Comparison of ENCODE assay signal across 8 cellular contexts in genomic region chr1:223831755-223832636, GRCh38. TPM values are rescaled to one million over a fixed set of nuclear protein-coding genes. Genes with fewer than 3 reads are reported as not detected.
DNase-seq lines count a peak whose midpoint lies in the region; ATAC-seq and TF ChIP-seq lines count a peak whose summit lies in the region.

No MANE protein-coding gene starts in this region.

- dilution Hi-C loops in mammary epithelial cell (cut with HindIII; ENCODE audit: low sequenced_read_pairs) = no loop called here

- in situ Hi-C loops in mammary epithelial cell (cut with MboI; ENCODE audit: low sequenced_read_pairs in 2 of 2) = no loop called here

- DNase-seq in MV-4-11 (lab: John Stamatoyannopoulos, UW) (peak; percentile 93), mammary epithelial cell (peak; percentile 62), mucosa of descending colon (no peak), posterior vena cava (ENCODE audit: low spot score) (no peak), germinal center (ENCODE audit: low spot score) (no peak), NAMALWA (ENCODE audit: low spot score) (no peak)
- DNase-seq in activated CD4-positive, alpha-beta T cell treated with anti-CD3 and anti-CD28 coated beads for 4 hours = no peak

- no TSS peak for BruUV-seq in mammary epithelial cell (replicated peaks; lab: Mats Ljungman, UMichigan)

- 83% methylated on average over 3 of the region's 3 CpGs for WGBS in mammary epithelial cell (ENCODE audit: low coverage, missing lambda C conversion rate)

- peak overlapping the region; percentile 64 for H3K27ac ChIP-seq in mammary epithelial cell (ENCODE audit: insufficient read depth, low read depth, low read length)

- no peak overlapping the region for H3K9ac ChIP-seq in mammary epithelial cell (ENCODE audit: insufficient read depth, low read length)

- no peak overlapping the region for H3K4me3 ChIP-seq in mammary epithelial cell (replicated peaks in 1 of 3; ENCODE audit: insufficient read depth in 1 of 3, low read depth in 2 of 3, low read length in 3 of 3)
- no peak overlapping the region for H3K4me3 ChIP-seq in mucosa of descending colon

- TF ChIP-seq CTCF in mammary epithelial cell (conservative IDR thresholded peaks at IDR 0.05 in 1 of 2, IDR thresholded peaks at IDR 0.05 in 1 of 2; ENCODE audit: extremely low read depth in 1 of 2, insufficient read depth in 1 of 2, low read depth in 1 of 2, low read length in 2 of 2) (no peak), mucosa of descending colon (IDR thresholded peaks at IDR 0.05) (no peak)

- peak; percentile 32 for ATAC-seq in GM18520 (IDR thresholded peaks at IDR 0.05; ENCODE audit: unreplicated experiment)
- peak; percentile 62 for ATAC-seq in mucosa of descending colon

- H3K4me1 ChIP-seq in mammary epithelial cell (ENCODE audit: insufficient read depth, low read length) = peaks cover 23% of the 10 kb centered on the region
- peaks cover 4% of the 10 kb centered on the region for H3K4me1 ChIP-seq in mucosa of descending colon (ENCODE audit: low read depth)

- H3K27me3 ChIP-seq in mammary epithelial cell (ENCODE audit: insufficient read depth, low read length) = no peaks in the 10 kb centered on the region

- peaks cover 81% of the 10 kb centered on the region for H3K79me2 ChIP-seq in mammary epithelial cell (ENCODE audit: insufficient read depth, low read length)

- CTCF ChIA-PET in mammary epithelial cell (lab: Charles Lee; ENCODE audit: low non-redundant PET) = no interaction called here

- H3K4me2 ChIP-seq in mammary epithelial cell (ENCODE audit: insufficient read depth, low read depth, low read length) = peak overlapping the region; percentile 34

- H2AFZ ChIP-seq in mammary epithelial cell (ENCODE audit: low read depth, low read length) = no peak overlapping the region

- H3K9me3 ChIP-seq in mammary epithelial cell (replicated peaks; ENCODE audit: insufficient read depth, low read length) (no peaks in the 10 kb centered on the region), mucosa of descending colon (no peaks in the 10 kb centered on the region)

- H4K20me1 ChIP-seq in mammary epithelial cell (ENCODE audit: insufficient read depth, low read length) = no peaks in the 10 kb centered on the region

- H3K36me3 ChIP-seq in mammary epithelial cell (ENCODE audit: insufficient read depth, low read length) (no peaks in the 10 kb centered on the region), mucosa of descending colon (ENCODE audit: low read depth) (no peaks in the 10 kb centered on the region)

- intact Hi-C loops in mammary epithelial cell (cut with micrococcal nuclease) (no loop called here), mucosa of descending colon (cut with DNase I, micrococcal nuclease) (no loop called here), posterior vena cava (cut with DNase I) (no loop called here)

RNA-seq across cellular contexts. Expression of gene TP53BP2, which starts 13.8 kb away (rescaled TPM):
- 10 to 100 TPM; 13.7 to 19.4 TPM for total RNA-seq in mammary epithelial cell
- 10.1 TPM for polyA plus RNA-seq in mammary epithelial cell
- polyA minus RNA-seq in mammary epithelial cell = 48.1 TPM
- total RNA-seq in mucosa of descending colon = 10 to 100 TPM; 30.6 to 34.5 (median 32.5) TPM
- 10 to 100 TPM; 39.6 to 54.4 TPM for total RNA-seq in posterior vena cava

Comparison
In these comparisons a context has a peak if more than half of its experiments do, and no peak if none do; other contexts are left out.
1. DNase-seq: peak in MV-4-11 (single experiment) and mammary epithelial cell (single experiment); none in mucosa of descending colon (0 of 3), posterior vena cava (single experiment), germinal center (single experiment), NAMALWA (single experiment) and activated CD4-positive, alpha-beta T cell treated with anti-CD3 and anti-CD28 coated beads for 4 hours (0 of 2).